Comparison of ENCODE assay signal across 13 cellular contexts in the genomic region with DNA sequence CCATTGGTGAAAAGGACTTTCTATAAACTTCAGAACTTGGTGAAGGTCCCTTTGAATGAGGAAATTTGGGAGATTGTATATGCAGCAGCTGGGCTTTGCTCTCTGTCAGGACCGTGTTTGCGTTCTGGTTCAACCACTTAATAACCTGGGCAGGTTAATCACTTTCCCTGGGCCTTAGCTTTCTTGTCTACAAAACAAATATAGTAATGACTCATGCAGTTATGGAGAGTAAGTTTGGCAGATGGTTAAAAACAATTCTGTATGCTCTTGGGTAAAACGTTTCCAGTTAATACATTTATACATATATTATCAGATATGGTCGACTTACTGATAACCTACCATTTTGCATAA.
A peak's percentile ranks its signal among the peaks of the same experiment; 100 is the strongest.
DNase-seq lines count a peak whose midpoint lies in the region; FAIRE-seq and TF ChIP-seq lines count a peak whose summit lies in the region.
"Had no signal": no experiment of that assay in that cellular context is flagged by ENCODE, and none has a peak within 500 bp of the region (broad histone marks: within the 10 kb centered on the region; RNA-seq: fewer than 3 reads in every experiment).

No MANE protein-coding gene starts in this region.

- H3K36me3 Mint-ChIP-seq in immature natural killer cell, result no peaks in the 10 kb centered on the region
- H3K36me3 Mint-ChIP-seq: activated naive CD4-positive, alpha-beta T cell treated with anti-CD3 and anti-CD28 coated beads, Interleukin-2, amount 50 U/mL, for 24 hours had no signal

- H3K4me3 ChIP-seq in epithelial cell of esophagus (ENCODE audit: low read length) (no peak overlapping the region), prostate gland (no peak overlapping the region), vagina (no peak overlapping the region), SJCRH30 (no peak overlapping the region)
- H3K4me3 ChIP-seq: uterus had no signal

- H3K27ac ChIP-seq in prostate gland (no peak overlapping the region), vagina (no peak overlapping the region), SJCRH30 (no peak overlapping the region)
- H3K27ac ChIP-seq: KMS-11, uterus had no signal

- H3K4me1 ChIP-seq in prostate gland (replicated peaks) (no peaks in the 10 kb centered on the region), vagina (peaks cover 69% of the 10 kb centered on the region), SJCRH30 (no peaks in the 10 kb centered on the region)

- intact Hi-C loops in prostate gland (cut with DNase I), result no loop called here
- intact Hi-C loops in vagina (cut with DNase I), result no loop called here

- no peaks in the 10 kb centered on the region for H3K4me1 Mint-ChIP-seq in immature natural killer cell
- H3K4me1 Mint-ChIP-seq: activated naive CD4-positive, alpha-beta T cell treated with anti-CD3 and anti-CD28 coated beads, Interleukin-2, amount 50 U/mL, for 24 hours had no signal

- no peaks in the 10 kb centered on the region for H3K9me3 Mint-ChIP-seq in immature natural killer cell
- H3K9me3 Mint-ChIP-seq: activated CD8-positive, alpha-beta T cell treated with anti-CD3 and anti-CD28 coated beads for 36 hours; activated naive CD4-positive, alpha-beta T cell treated with anti-CD3 and anti-CD28 coated beads, Interleukin-2, amount 50 U/mL, for 24 hours had no signal

- 28% methylated on average over 4 of the region's 4 CpGs for WGBS in prostate gland

- no peak for FAIRE-seq in frontal cortex (lab: Jason Lieb, UNC)

- H3K27ac Mint-ChIP-seq in immature natural killer cell, result no peak overlapping the region
- H3K27ac Mint-ChIP-seq: activated CD8-positive, alpha-beta T cell treated with anti-CD3 and anti-CD28 coated beads for 36 hours; activated naive CD4-positive, alpha-beta T cell treated with anti-CD3 and anti-CD28 coated beads, Interleukin-2, amount 50 U/mL, for 24 hours had no signal

- H3K36me3 ChIP-seq in prostate gland (no peaks in the 10 kb centered on the region), vagina (no peaks in the 10 kb centered on the region), SJCRH30 (no peaks in the 10 kb centered on the region)
- H3K36me3 ChIP-seq: uterus had no signal

- peaks cover 0 to 6% (median 0%) of the 10 kb centered on the region in 3 donors for H3K27me3 Mint-ChIP-seq in immature natural killer cell (ENCODE audit: low read depth in 3 of 3)
- H3K27me3 Mint-ChIP-seq: activated naive CD4-positive, alpha-beta T cell treated with anti-CD3 and anti-CD28 coated beads, Interleukin-2, amount 50 U/mL, for 24 hours had no signal

- no peaks in the 10 kb centered on the region for H3K9me3 ChIP-seq in prostate gland
- no peaks in the 10 kb centered on the region for H3K9me3 ChIP-seq in vagina
- no peaks in the 10 kb centered on the region for H3K9me3 ChIP-seq in SJCRH30 (replicated peaks)
- H3K9me3 ChIP-seq: uterus had no signal

- no peaks in the 10 kb centered on the region for H3K27me3 ChIP-seq in prostate gland (replicated peaks; ENCODE audit: insufficient read depth)
- no peaks in the 10 kb centered on the region for H3K27me3 ChIP-seq in vagina
- no peaks in the 10 kb centered on the region for H3K27me3 ChIP-seq in SJCRH30
- H3K27me3 ChIP-seq: uterus had no signal

- no peak overlapping the region for H3K4me3 Mint-ChIP-seq in immature natural killer cell
- H3K4me3 Mint-ChIP-seq: activated CD8-positive, alpha-beta T cell treated with anti-CD3 and anti-CD28 coated beads for 36 hours; activated naive CD4-positive, alpha-beta T cell treated with anti-CD3 and anti-CD28 coated beads, Interleukin-2, amount 50 U/mL, for 24 hours had no signal

- TF ChIP-seq POLR2A in prostate gland (IDR thresholded peaks at IDR 0.05), result no peak
- no peak for TF ChIP-seq POLR2A in vagina (IDR thresholded peaks at IDR 0.05)

- peak; percentile 33 for DNase-seq in ELR (ENCODE audit: low read depth)
- peak; percentile 96 for DNase-seq in NCI-H69 (lab: John Stamatoyannopoulos, UW)
- peak; percentile 84 for DNase-seq in epithelial cell of esophagus (ENCODE audit: low read depth)
- peak; percentile 21 for DNase-seq in prostate gland (ENCODE audit: low spot score)
- DNase-seq in immature natural killer cell, result no peak
- no peak for DNase-seq in vagina (ENCODE audit: extremely low spot score in 2 of 2)
- no peak for DNase-seq in SJCRH30
- DNase-seq in frontal cortex (ENCODE audit: low spot score in 2 of 2), result no peak
- DNase-seq: activated CD8-positive, alpha-beta T cell treated with anti-CD3 and anti-CD28 coated beads for 36 hours; head of caudate nucleus; uterus had no signal

- TF ChIP-seq CTCF in epithelial cell of esophagus (IDR thresholded peaks at IDR 0.05; ENCODE audit: insufficient read depth, low read depth, low read length, missing control alignments) (no peak), prostate gland (IDR thresholded peaks at IDR 0.05) (no peak), vagina (IDR thresholded peaks at IDR 0.05) (no peak)

Comparison
In these comparisons a context has a peak if more than half of its experiments do, and no peak if none do; other contexts are left out.
1. DNase-seq: peak in ELR (single experiment), NCI-H69 (single experiment), epithelial cell of esophagus (single experiment) and prostate gland (single experiment); none in immature natural killer cell (0 of 3), vagina (0 of 2), SJCRH30 (0 of 2) and frontal cortex (0 of 2).